ENCODE assay signal across 21 cellular contexts in genomic region chr6:160076009-160076408, GRCh38. TPM values are rescaled to one million over a fixed set of nuclear protein-coding genes. Genes with fewer than 3 reads are reported as not detected.
"Had no signal": no experiment of that assay in that cellular context is flagged by ENCODE, and none has a peak within 500 bp of the region (broad histone marks: within the 10 kb centered on the region; RNA-seq: fewer than 3 reads in every experiment).

No MANE protein-coding gene starts in this region.

- ATAC-seq: effector memory CD8-positive, alpha-beta T cell; esophagus mucosa; left lobe of liver; lower lobe of right lung; naive thymus-derived CD8-positive, alpha-beta T cell; upper lobe of right lung had no signal

- H3K27me3 Mint-ChIP-seq: activated naive CD8-positive, alpha-beta T cell treated with anti-CD3 and anti-CD28 coated beads for 36 hours; central memory CD8-positive, alpha-beta T cell; effector memory CD8-positive, alpha-beta T cell; naive thymus-derived CD8-positive, alpha-beta T cell had no signal

- H3K4me1 Mint-ChIP-seq: activated naive CD8-positive, alpha-beta T cell treated with anti-CD3 and anti-CD28 coated beads for 36 hours; neural progenitor cell had no signal

- H3K4me1 ChIP-seq: breast epithelium, lower lobe of right lung, neural progenitor cell, sigmoid colon, upper lobe of right lung had no signal

- H3K27ac ChIP-seq: breast epithelium, hepatocyte, lower lobe of right lung, neural progenitor cell, sigmoid colon, upper lobe of right lung had no signal

- H3K4me3 Mint-ChIP-seq: activated naive CD8-positive, alpha-beta T cell treated with anti-CD3 and anti-CD28 coated beads for 36 hours; activated T-helper 1 cell treated with anti-CD3 and anti-CD28 coated beads, Interleukin-12 subunit alpha, Interleukin-12 subunit beta, Interleukin-2, Interleukin-4 antibody, amounts not matched to agents 30 ng/mL and 10 ng/mL and 1 ng/mL, durations not matched to agents 14 hours and 24 hours and 36 hours; central memory CD8-positive, alpha-beta T cell; effector memory CD8-positive, alpha-beta T cell; immature natural killer cell; naive thymus-derived CD8-positive, alpha-beta T cell; neural progenitor cell had no signal

- H3K4me3 ChIP-seq: breast epithelium, hepatocyte, lower lobe of right lung, neural progenitor cell, sigmoid colon, upper lobe of right lung had no signal

- H3K27me3 ChIP-seq: breast epithelium, hepatocyte, neural progenitor cell, sigmoid colon, upper lobe of right lung had no signal

- H3K27ac Mint-ChIP-seq: activated naive CD8-positive, alpha-beta T cell treated with anti-CD3 and anti-CD28 coated beads for 36 hours; activated T-helper 1 cell treated with anti-CD3 and anti-CD28 coated beads, Interleukin-12 subunit alpha, Interleukin-12 subunit beta, Interleukin-2, Interleukin-4 antibody, amounts not matched to agents 30 ng/mL and 10 ng/mL and 1 ng/mL, durations not matched to agents 14 hours and 24 hours and 36 hours; neural progenitor cell had no signal

- H3K9me3 Mint-ChIP-seq: activated naive CD8-positive, alpha-beta T cell treated with anti-CD3 and anti-CD28 coated beads for 36 hours; activated T-helper 1 cell treated with anti-CD3 and anti-CD28 coated beads, Interleukin-12 subunit alpha, Interleukin-12 subunit beta, Interleukin-2, Interleukin-4 antibody, amounts not matched to agents 30 ng/mL and 10 ng/mL and 1 ng/mL, durations not matched to agents 14 hours and 24 hours and 36 hours; central memory CD8-positive, alpha-beta T cell; effector memory CD8-positive, alpha-beta T cell; immature natural killer cell; naive thymus-derived CD8-positive, alpha-beta T cell had no signal

- H3K9me3 ChIP-seq: breast epithelium, lower lobe of right lung, sigmoid colon, upper lobe of right lung had no signal

- H3K36me3 ChIP-seq: breast epithelium had no signal

- DNase-seq: activated CD8-positive, alpha-beta memory T cell treated with anti-CD3 and anti-CD28 coated beads, Interleukin-2, amount 50 U/mL, for 48 hours; activated naive CD8-positive, alpha-beta T cell treated with anti-CD3 and anti-CD28 coated beads for 36 hours; effector memory CD8-positive, alpha-beta T cell; glutamatergic neuron; immature natural killer cell; lower lobe of right lung; naive thymus-derived CD8-positive, alpha-beta T cell; sigmoid colon; stimulated activated CD4-positive, alpha-beta T cell treated with anti-CD3 and anti-CD28 coated beads, Interleukin-2, amount 100 ng/mL, for 48 hours; stimulated activated naive CD4-positive, alpha-beta T cell treated with Interleukin-2 at 50 U/mL for 16 hours; upper lobe of right lung had no signal

RNA-seq across cellular contexts. Expression of gene SLC22A1, which starts 45.6 kb away (rescaled TPM):
- total RNA-seq: dermis microvascular lymphatic vessel endothelial cell, endothelial cell of umbilical vein, frontal cortex had no signal
